In the genomic region with DNA sequence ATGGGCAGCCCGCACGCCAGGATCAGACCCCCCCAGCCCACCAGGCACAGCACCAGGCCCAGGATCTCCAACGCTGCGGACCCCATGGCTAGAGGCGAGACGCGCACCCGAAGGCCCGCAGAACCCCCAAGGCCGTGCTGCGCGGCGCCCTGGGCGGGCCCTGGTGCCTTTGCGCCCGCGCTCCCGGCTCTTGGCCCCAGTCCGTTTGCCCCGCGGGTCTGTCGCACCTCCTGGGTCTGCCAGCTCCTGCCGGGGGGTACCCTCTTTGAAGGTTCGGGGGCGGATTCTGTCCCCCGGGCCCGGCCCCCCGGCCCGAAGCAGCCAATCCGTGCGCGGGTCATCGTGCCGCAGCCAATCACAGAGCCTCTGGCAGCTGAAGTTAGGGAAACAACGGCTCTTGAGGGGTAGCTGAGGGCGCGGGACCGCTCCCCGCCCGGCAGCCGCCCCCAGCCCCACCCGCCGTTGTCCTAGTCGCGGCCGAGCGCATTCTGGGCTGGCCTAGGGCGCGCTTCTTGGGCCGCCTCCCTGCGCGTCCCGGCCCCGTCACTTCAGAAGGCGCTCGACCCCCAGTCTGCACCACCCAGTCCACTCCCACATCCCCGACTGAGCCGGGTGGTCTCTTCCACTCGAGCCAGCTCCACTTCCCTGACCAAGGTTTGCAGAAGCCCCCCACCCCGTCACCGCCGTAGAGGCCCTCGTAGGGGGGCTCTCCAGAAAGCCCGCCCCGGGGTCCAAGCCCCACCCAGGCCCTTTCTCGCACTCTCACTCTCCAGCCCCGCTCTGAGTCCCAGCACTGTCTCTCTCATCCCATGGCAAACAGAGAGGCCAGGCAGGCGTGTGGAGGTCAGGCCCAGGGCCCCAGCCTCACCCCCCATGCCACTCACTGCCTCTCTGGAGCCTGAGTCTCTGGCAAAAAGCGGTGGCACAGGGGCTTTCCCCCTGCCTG, we compare ENCODE assay signal across 8 cellular contexts. TPM values are rescaled to one million over a fixed set of nuclear protein-coding genes. Genes with fewer than 3 reads are reported as not detected.
DNase-seq lines count a peak whose midpoint lies in the region; ATAC-seq and TF ChIP-seq lines count a peak whose summit lies in the region.

Gene CLDN5, minus strand, starts transcription at position 241 of the 946 bp plus-strand sequence. Its CDS starts 155 bp downstream, at position 86.

- no peak for TF ChIP-seq EP300 in upper lobe of left lung (IDR thresholded peaks at IDR 0.05)

- DNase-seq in DMS 273 treated with DMSO at 0.1 percent for 48 hours (lab: John Stamatoyannopoulos, UW) (peak; percentile 3), NCI-H2171 treated with DMSO at 0.1 percent for 48 hours (lab: John Stamatoyannopoulos, UW) (peak; percentile 73), dermis microvascular lymphatic vessel endothelial cell (ENCODE audit: low read depth in 2 of 2) (peak; percentile 79 to 87), memory B cell (ENCODE audit: low spot score in 2 of 2) (no peak), upper lobe of left lung (peak in 1 of 2 donors; percentile 90), HuH-7.5 (ENCODE audit: low spot score) (no peak), GF-D8 (lab: John Stamatoyannopoulos, UW) (no peak), cerebellar cortex (ENCODE audit: low spot score) (no peak)

- TF ChIP-seq POLR2A in upper lobe of left lung (IDR thresholded peaks at IDR 0.05): peak; percentile 28 to 70 (median 68)

- peak within 1 kb of the TSS; percentile 60 for H3K4me3 Mint-ChIP-seq in memory B cell

- H3K4me3 ChIP-seq in upper lobe of left lung: peak within 1 kb of the TSS; percentile 50 to 65 (median 53)

- peaks cover 6% of the 10 kb centered on the region for H3K4me1 Mint-ChIP-seq in memory B cell

- H3K27ac Mint-ChIP-seq in memory B cell: peak within 1 kb of the TSS; percentile 45

- no peaks in the 10 kb centered on the region for H3K9me3 Mint-ChIP-seq in memory B cell

- H3K27me3 ChIP-seq in upper lobe of left lung: peaks cover 0 to 25% (median 11%) of the 10 kb centered on the region in 4 donors

- H3K27me3 Mint-ChIP-seq in memory B cell: peaks cover 23% of the 10 kb centered on the region

- TF ChIP-seq CTCF in upper lobe of left lung (IDR thresholded peaks at IDR 0.05): no peak

- peaks cover 0 to 29% (median 3%) of the 10 kb centered on the region in 4 donors for H3K36me3 ChIP-seq in upper lobe of left lung

- peaks cover 22 to 41% (median 31%) of the 10 kb centered on the region in 4 donors for H3K4me1 ChIP-seq in upper lobe of left lung

- no peak for ATAC-seq in memory B cell (ENCODE audit: low read depth)
- peak; percentile 23 to 50 for ATAC-seq in upper lobe of left lung (ENCODE audit: low FRiP score in 2 of 2)

- no peaks in the 10 kb centered on the region for H3K9me3 ChIP-seq in upper lobe of left lung

- H3K27ac ChIP-seq in upper lobe of left lung: peak within 1 kb of the TSS; percentile 87 to 97 (median 92)

- 6 to 20% methylated on average over 4 to 45 of the region's 69 CpGs for whole genome bisulfite sequencing in upper lobe of left lung, 2 donors

- H3K36me3 Mint-ChIP-seq in memory B cell: no peaks in the 10 kb centered on the region

RNA-seq across cellular contexts. Expression of gene CLDN5, which starts in this region (rescaled TPM):
- total RNA-seq in dermis microvascular lymphatic vessel endothelial cell: 560 and 793 TPM in 2 replicates
- 100 to 1,000 TPM in 5 of 6 donors, 10 to 100 TPM in 1; 70.2 to 726 (median 229) TPM for total RNA-seq in upper lobe of left lung

Comparison
In these comparisons a context has a peak if more than half of its experiments do, and no peak if none do; other contexts are left out.
1. DNase-seq: peak in DMS 273 treated with DMSO at 0.1 percent for 48 hours (single experiment), NCI-H2171 treated with DMSO at 0.1 percent for 48 hours (single experiment) and dermis microvascular lymphatic vessel endothelial cell (2 of 2); none in memory B cell (0 of 2), HuH-7.5 (single experiment), GF-D8 (single experiment) and cerebellar cortex (single experiment).